In genomic region chr10:11261687-11262086, GRCh38 we compare ENCODE assay signal across 15 cellular contexts.
A peak's percentile ranks its signal among the peaks of the same experiment; 100 is the strongest.
DNase-seq lines count a peak whose midpoint lies in the region; ATAC-seq, FAIRE-seq and TF ChIP-seq lines count a peak whose summit lies in the region.
"Had no signal": no experiment of that assay in that cellular context is flagged by ENCODE, and none has a peak within 500 bp of the region (broad histone marks: within the 10 kb centered on the region; RNA-seq: fewer than 3 reads in every experiment).

No MANE protein-coding gene starts in this region.

- intact Hi-C loops in activated CD4-positive, alpha-beta T cell treated with anti-CD3 and anti-CD28 coated beads for 36 hours (cut with DNase I, micrococcal nuclease): no loop called here

- no peaks in the 10 kb centered on the region for H3K9me3 Mint-ChIP-seq in activated CD4-positive, alpha-beta T cell treated with anti-CD3 and anti-CD28 coated beads for 36 hours (ENCODE audit: low read depth)
- H3K9me3 Mint-ChIP-seq in osteocyte (ENCODE audit: unreplicated experiment) (no peaks in the 10 kb centered on the region), glutamatergic neuron (ENCODE audit: unreplicated experiment) (no peaks in the 10 kb centered on the region)
- H3K9me3 Mint-ChIP-seq: type B pancreatic cell had no signal

- TF ChIP-seq CTCF in bronchial epithelial cell (IDR thresholded peaks at IDR 0.05; ENCODE audit: insufficient read depth, low read length, severe bottlenecking) (no peak), osteocyte (IDR thresholded peaks at IDR 0.05) (no peak), glutamatergic neuron (IDR thresholded peaks at IDR 0.05; ENCODE audit: partially characterized antibody, unreplicated experiment) (no peak)

- H3K36me3 Mint-ChIP-seq in activated CD4-positive, alpha-beta T cell treated with anti-CD3 and anti-CD28 coated beads for 36 hours (ENCODE audit: low read depth): peaks cover 88% of the 10 kb centered on the region
- peaks cover 9% of the 10 kb centered on the region for H3K36me3 Mint-ChIP-seq in osteocyte (ENCODE audit: unreplicated experiment)
- no peaks in the 10 kb centered on the region for H3K36me3 Mint-ChIP-seq in glutamatergic neuron (ENCODE audit: unreplicated experiment)

- no peak for DNase-seq in activated CD4-positive, alpha-beta T cell treated with anti-CD3 and anti-CD28 coated beads for 36 hours
- no peak for DNase-seq in activated CD4-positive, alpha-beta T cell treated with anti-CD3 and anti-CD28 coated beads for 48 hours
- DNase-seq in bronchial epithelial cell (ENCODE audit: low read depth): no peak
- DNase-seq in osteocyte (ENCODE audit: extremely low spot score, unreplicated experiment): no peak
- DNase-seq in glutamatergic neuron: no peak
- no peak for DNase-seq in hepatic stellate cell (ENCODE audit: low spot score)
- DNase-seq: 8988T; DND-41; left colon; nucleus accumbens; stimulated activated CD4-positive, alpha-beta T cell treated with anti-CD3 and anti-CD28 coated beads, Interleukin-4, amount 100 ng/mL, for 24 hours had no signal

- peak overlapping the region; percentile 43 for H3K27ac ChIP-seq in skeletal muscle tissue (ENCODE audit: low read depth, low read length)

- no peak overlapping the region for H3K4me3 Mint-ChIP-seq in activated CD4-positive, alpha-beta T cell treated with anti-CD3 and anti-CD28 coated beads for 36 hours
- H3K4me3 Mint-ChIP-seq in osteocyte (ENCODE audit: unreplicated experiment) (no peak overlapping the region), glutamatergic neuron (ENCODE audit: unreplicated experiment) (no peak overlapping the region)
- H3K4me3 Mint-ChIP-seq: type B pancreatic cell had no signal

- H3K36me3 ChIP-seq in bronchial epithelial cell (ENCODE audit: control insufficient read depth, insufficient read depth, low read length) (peaks cover 2% of the 10 kb centered on the region), skeletal muscle tissue (ENCODE audit: control insufficient read depth in 3 of 3, insufficient read depth in 3 of 3, low read length in 3 of 3) (peaks cover 3 to 34% (median 12%) of the 10 kb centered on the region in 3 donors)

- H3K27me3 ChIP-seq in bronchial epithelial cell (ENCODE audit: control insufficient read depth, insufficient read depth, low read length) (no peaks in the 10 kb centered on the region), skeletal muscle tissue (ENCODE audit: control insufficient read depth in 3 of 3, insufficient read depth in 3 of 3, low read length in 3 of 3) (no peaks in the 10 kb centered on the region)

- ATAC-seq in activated CD4-positive, alpha-beta T cell treated with anti-CD3 and anti-CD28 coated beads for 36 hours: no peak
- ATAC-seq in HG03378 (IDR thresholded peaks at IDR 0.05; ENCODE audit: unreplicated experiment): peak; percentile 31
- ATAC-seq: left colon had no signal

- H3K4me1 ChIP-seq in skeletal muscle tissue (ENCODE audit: control insufficient read depth in 3 of 3, insufficient read depth in 3 of 3, low read length in 3 of 3): peaks cover 7 to 21% (median 10%) of the 10 kb centered on the region in 3 donors

- peak overlapping the region; percentile 82 for H3K27ac Mint-ChIP-seq in activated CD4-positive, alpha-beta T cell treated with anti-CD3 and anti-CD28 coated beads for 36 hours
- H3K27ac Mint-ChIP-seq in osteocyte (ENCODE audit: unreplicated experiment) (no peak overlapping the region), glutamatergic neuron (ENCODE audit: unreplicated experiment) (no peak overlapping the region)
- H3K27ac Mint-ChIP-seq: type B pancreatic cell had no signal

- peak overlapping the region in 2 of 3 donors; percentile 33 to 53 for H3K9ac ChIP-seq in skeletal muscle tissue (ENCODE audit: low read depth in 1 of 3, low read length in 3 of 3)

- POLR2A ChIA-PET in activated CD4-positive, alpha-beta T cell treated with anti-CD3 and anti-CD28 coated beads for 36 hours (lab: Charles Lee): no interaction called here

- no peak overlapping the region for H3K4me3 ChIP-seq in bronchial epithelial cell (ENCODE audit: low read depth, low read length)
- H3K4me3 ChIP-seq in skeletal muscle tissue (ENCODE audit: low read length in 3 of 3): no peak overlapping the region

- peaks cover 92% of the 10 kb centered on the region for H3K4me1 Mint-ChIP-seq in activated CD4-positive, alpha-beta T cell treated with anti-CD3 and anti-CD28 coated beads for 36 hours
- H3K4me1 Mint-ChIP-seq in osteocyte (ENCODE audit: unreplicated experiment): no peaks in the 10 kb centered on the region
- H3K4me1 Mint-ChIP-seq in glutamatergic neuron (ENCODE audit: low read depth, unreplicated experiment): peaks cover 44% of the 10 kb centered on the region

- CTCF ChIA-PET in activated CD4-positive, alpha-beta T cell treated with anti-CD3 and anti-CD28 coated beads for 36 hours (lab: Charles Lee): interaction anchor here (0.7 to 1.7 kb wide), 5 partner anchors 8 to 109 kb away, joined by 3 to 5 read pairs (median 4); no protein-coding TSS in a partner anchor

- FAIRE-seq in bronchial epithelial cell (lab: Jason Lieb, UNC): peak; percentile 55
- FAIRE-seq: colon had no signal

- no peaks in the 10 kb centered on the region for H3K9me3 ChIP-seq in skeletal muscle tissue (ENCODE audit: control insufficient read depth in 3 of 3, low read length in 3 of 3)

- H3K27me3 Mint-ChIP-seq in activated CD4-positive, alpha-beta T cell treated with anti-CD3 and anti-CD28 coated beads for 36 hours: no peaks in the 10 kb centered on the region
- H3K27me3 Mint-ChIP-seq in osteocyte (ENCODE audit: unreplicated experiment) (no peaks in the 10 kb centered on the region), glutamatergic neuron (ENCODE audit: unreplicated experiment) (no peaks in the 10 kb centered on the region)
